ENCODE assay signal across 9 cellular contexts in genomic region chr5:93607367-93608258, GRCh38. TPM values are rescaled to one million over a fixed set of nuclear protein-coding genes. Genes with fewer than 3 reads are reported as not detected.
DNase-seq lines count a peak whose midpoint lies in the region; ATAC-seq and TF ChIP-seq lines count a peak whose summit lies in the region.
"Had no signal": no experiment of that assay in that cellular context is flagged by ENCODE, and none has a peak within 500 bp of the region (broad histone marks: within the 10 kb centered on the region; RNA-seq: fewer than 3 reads in every experiment).

No MANE protein-coding gene starts in this region.

- H3K4me3 ChIP-seq in adipocyte (ENCODE audit: low read length), result peak overlapping the region; percentile 40
- H3K4me3 ChIP-seq in iPS-15b (ENCODE audit: low read depth, low read length), result peak overlapping the region; percentile 24
- H3K4me3 ChIP-seq: SK-N-MC had no signal

- peak overlapping the region; percentile 60 for H3K27ac Mint-ChIP-seq in HFFc6

- H3K27me3 ChIP-seq in adipocyte (replicated peaks; ENCODE audit: control insufficient read depth, insufficient read depth, low read length) (peaks cover 71% of the 10 kb centered on the region), iPS-15b (ENCODE audit: control insufficient read depth, insufficient read depth, low read length) (peaks cover 97% of the 10 kb centered on the region)

- peak; percentile 80 for DNase-seq in AG08396 (ENCODE audit: low spot score)
- no peak for DNase-seq in GM10266 (ENCODE audit: extremely low spot score)
- peak; percentile 61 for DNase-seq in HFFc6
- DNase-seq in NCI-H146 (lab: John Stamatoyannopoulos, UW), result peak; percentile 76
- DNase-seq in adipocyte (ENCODE audit: low read depth), result peak; percentile 85
- peak; percentile 89 for DNase-seq in superior temporal gyrus (ENCODE audit: extremely low spot score)

- H3K27me3 Mint-ChIP-seq in HFFc6 (ENCODE audit: insufficient read depth), result peaks cover 51% of the 10 kb centered on the region

- H3K36me3 ChIP-seq in adipocyte (ENCODE audit: control insufficient read depth, insufficient read depth, low read length, severe bottlenecking) (no peaks in the 10 kb centered on the region), iPS-15b (ENCODE audit: control insufficient read depth, insufficient read depth, low read length) (no peaks in the 10 kb centered on the region)

- ATAC-seq in HG03135 (IDR thresholded peaks at IDR 0.05; ENCODE audit: unreplicated experiment), result no peak

- H3K36me3 Mint-ChIP-seq in HFFc6 (ENCODE audit: low read depth), result no peaks in the 10 kb centered on the region

- no peaks in the 10 kb centered on the region for H3K9me3 Mint-ChIP-seq in HFFc6

- H3K4me1 ChIP-seq in adipocyte (ENCODE audit: control insufficient read depth, insufficient read depth, low read length) (peaks cover 12% of the 10 kb centered on the region), iPS-15b (ENCODE audit: control insufficient read depth, insufficient read depth, low read length) (peaks cover 12% of the 10 kb centered on the region)

- H3K4me3 Mint-ChIP-seq in HFFc6, result peak overlapping the region; percentile 82

- H3K4me1 Mint-ChIP-seq in HFFc6 (ENCODE audit: low read depth), result peaks cover 53% of the 10 kb centered on the region

- peaks cover 8% of the 10 kb centered on the region for H3K9me3 ChIP-seq in adipocyte (ENCODE audit: control insufficient read depth, low read length)
- no peaks in the 10 kb centered on the region for H3K9me3 ChIP-seq in iPS-15b (ENCODE audit: control insufficient read depth, insufficient read depth, low read length)

- no peak overlapping the region for H3K9ac ChIP-seq in adipocyte (ENCODE audit: low read length)
- no peak overlapping the region for H3K9ac ChIP-seq in iPS-15b (ENCODE audit: low read depth, low read length)

- TF ChIP-seq CTCF in GM10266 (IDR thresholded peaks at IDR 0.05; ENCODE audit: control insufficient read depth, insufficient read depth, low read depth, missing control alignments), result peak; percentile 79
- TF ChIP-seq CTCF in HFFc6 (IDR thresholded peaks at IDR 0.05), result peak; percentile 71

RNA-seq across cellular contexts. Expression of gene NR2F1, which starts 24.6 kb away (rescaled TPM):
- 10 to 100 TPM; 21.1 to 27.5 (median 23.6) TPM for total RNA-seq in HFFc6 (2021; fragmentation: NEBNext Ultra II Directional; extraction: Animal tissue kit (Norgen Biotek cat#: 25700))

RNA-seq across cellular contexts. Expression of gene NR2F1-AS1, which starts 26.6 kb away (rescaled TPM):
- total RNA-seq in HFFc6 (2021; fragmentation: NEBNext Ultra II Directional; extraction: Animal tissue kit (Norgen Biotek cat#: 25700)), result 10 to 100 TPM; 22.9 to 26.2 (median 24.8) TPM
